ENCODE assay signal across 18 cellular contexts in the genomic region with DNA sequence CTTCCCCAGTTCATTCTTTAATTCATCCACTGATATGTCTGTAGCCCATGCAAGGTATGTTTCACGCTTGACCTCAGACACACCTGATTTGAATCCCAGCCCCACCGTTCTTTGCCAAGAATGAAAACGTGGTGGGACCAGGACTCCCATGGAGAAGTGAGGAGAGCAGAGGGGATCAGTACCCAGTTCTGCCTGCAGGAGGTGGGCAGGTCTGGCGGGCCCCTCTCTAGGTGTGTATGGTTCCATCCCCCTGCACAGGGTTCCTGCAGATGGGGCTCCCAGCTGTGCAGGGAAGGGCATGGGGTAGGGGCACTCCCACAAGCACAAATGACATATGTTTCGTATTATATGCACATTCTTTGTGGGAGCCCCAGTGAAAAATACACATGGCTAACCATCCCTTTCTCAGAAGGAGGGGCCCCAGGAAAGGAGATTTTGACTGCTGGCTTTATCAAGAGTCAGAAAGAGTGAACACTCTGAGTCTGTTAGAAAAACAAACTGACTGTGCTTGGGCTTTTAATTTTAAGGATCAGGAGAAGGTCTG.
A peak's percentile ranks its signal among the peaks of the same experiment; 100 is the strongest.
DNase-seq lines count a peak whose midpoint lies in the region; ATAC-seq and TF ChIP-seq lines count a peak whose summit lies in the region.
"Had no signal": no experiment of that assay in that cellular context is flagged by ENCODE, and none has a peak within 500 bp of the region (broad histone marks: within the 10 kb centered on the region; RNA-seq: fewer than 3 reads in every experiment).

No MANE protein-coding gene starts in this region.

- H3K36me3 Mint-ChIP-seq in GM23338 (ENCODE audit: low read depth) (no peaks in the 10 kb centered on the region; the same call in 2 of the 3 replicates), activated B cell treated with CpG ODN at 0.5 μM for 24 hours (ENCODE audit: low read depth) (no peaks in the 10 kb centered on the region)
- H3K36me3 Mint-ChIP-seq in effector memory CD8-positive, alpha-beta T cell (ENCODE audit: insufficient read depth): no peaks in the 10 kb centered on the region
- H3K36me3 Mint-ChIP-seq: activated naive CD4-positive, alpha-beta T cell treated with anti-CD3 and anti-CD28 coated beads, Interleukin-2, amount 50 U/mL, for 72 hours had no signal

- intact Hi-C loops in activated B cell treated with CpG ODN at 0.5 μM for 24 hours (cut with micrococcal nuclease): loop anchor here (5.0 kb wide), 1 partner anchor 38 kb away; no protein-coding TSS in a partner anchor

- DNase-seq in AG04449 (ENCODE audit: low read depth, low spot score): no peak
- peak; percentile 35 for DNase-seq in GM23338 (ENCODE audit: low spot score)
- DNase-seq in activated B cell treated with CpG ODN at 0.5 μM for 24 hours: no peak
- no peak for DNase-seq in kidney epithelial cell (ENCODE audit: low read depth)
- DNase-seq in HuH-7 (ENCODE audit: low spot score): no peak
- no peak for DNase-seq in effector memory CD8-positive, alpha-beta T cell
- DNase-seq: activated CD4-positive, alpha-beta T cell treated with anti-CD3 and anti-CD28 coated beads for 1 hour; activated T-cell treated with anti-CD3 and anti-CD28 coated beads for 4 hours; esophagus squamous epithelium; NCI-H1092; NCI-H446 treated with DMSO at 0.1 percent for 48 hours; occipital lobe had no signal

- H3K27ac ChIP-seq in GM23338 (ENCODE audit: low read depth): no peak overlapping the region
- H3K27ac ChIP-seq: coronary artery, esophagus squamous epithelium had no signal

- H3K9me2 ChIP-seq in GM23338 (ENCODE audit: insufficient read depth): 0 out of 2 replicates have a peak, but pooled peaks cover 5% of the 10 kb centered on the region

- no peaks in the 10 kb centered on the region for H3K79me2 ChIP-seq in GM23338 (replicated peaks; ENCODE audit: insufficient read depth)

- H3K4me1 ChIP-seq in GM23338 (ENCODE audit: insufficient read depth): peaks cover 36% of the 10 kb centered on the region

- H3K27ac Mint-ChIP-seq in GM23338: no peak overlapping the region
- H3K27ac Mint-ChIP-seq in activated B cell treated with CpG ODN at 0.5 μM for 24 hours: peak overlapping the region; percentile 42
- no peak overlapping the region for H3K27ac Mint-ChIP-seq in effector memory CD8-positive, alpha-beta T cell
- H3K27ac Mint-ChIP-seq: activated naive CD4-positive, alpha-beta T cell treated with anti-CD3 and anti-CD28 coated beads, Interleukin-2, amount 50 U/mL, for 72 hours had no signal

- 0 out of 2 replicates have a peak overlapping the region, but pooled peaks have one; percentile 31 for H3K4me2 ChIP-seq in GM23338
- H3K4me2 ChIP-seq: smooth muscle cell had no signal

- peak; percentile 14 for TF ChIP-seq CTCF in AG04449 (IDR thresholded peaks at IDR 0.05; ENCODE audit: insufficient read depth, low read length, missing control alignments)
- peak in 1 of 2 experiments; percentile 47; a peak in 3 of 4 replicates for TF ChIP-seq CTCF in GM23338 (conservative IDR thresholded peaks at IDR 0.05; ENCODE audit: low read depth in 2 of 2)
- no peak for TF ChIP-seq CTCF in activated B cell treated with CpG ODN at 0.5 μM for 24 hours (IDR thresholded peaks at IDR 0.05)
- TF ChIP-seq CTCF in kidney epithelial cell (IDR thresholded peaks at IDR 0.05; ENCODE audit: insufficient read depth, low read length, poor library complexity, severe bottlenecking): peak; percentile 2

- CTCF ChIA-PET in AG04449 (lab: Yijun Ruan, JAX): no interaction called here
- CTCF ChIA-PET in activated B cell treated with CpG ODN at 0.5 μM for 24 hours (lab: Charles Lee): no interaction called here

- peak; percentile 25 for ATAC-seq in GM23338
- no peak for ATAC-seq in activated B cell treated with CpG ODN at 0.5 μM for 24 hours (ENCODE audit: low read depth)
- ATAC-seq in effector memory CD8-positive, alpha-beta T cell (replicated peaks): no peak
- no peak for ATAC-seq in GM18870 (IDR thresholded peaks at IDR 0.05; ENCODE audit: unreplicated experiment)
- ATAC-seq in HG02642 (IDR thresholded peaks at IDR 0.05; ENCODE audit: poor library complexity, unreplicated experiment): no peak
- ATAC-seq: activated naive CD4-positive, alpha-beta T cell treated with anti-CD3 and anti-CD28 coated beads, Interleukin-2, amount 50 U/mL, for 72 hours had no signal

- H3K4me3 Mint-ChIP-seq in GM23338: no peak overlapping the region
- peak overlapping the region; percentile 16 for H3K4me3 Mint-ChIP-seq in activated B cell treated with CpG ODN at 0.5 μM for 24 hours
- H3K4me3 Mint-ChIP-seq in effector memory CD8-positive, alpha-beta T cell: no peak overlapping the region

- H3K36me3 ChIP-seq in GM23338 (ENCODE audit: insufficient read depth) (no peaks in the 10 kb centered on the region), kidney epithelial cell (ENCODE audit: control insufficient read depth, insufficient read depth, low read length) (no peaks in the 10 kb centered on the region)
- H3K36me3 ChIP-seq: esophagus squamous epithelium had no signal

- no peaks in the 10 kb centered on the region; the same call in 1 of the 2 replicates for H3F3A ChIP-seq in GM23338 (replicated peaks; ENCODE audit: low read depth)

- H3K9me3 Mint-ChIP-seq in GM23338 (no peaks in the 10 kb centered on the region), activated B cell treated with CpG ODN at 0.5 μM for 24 hours (no peaks in the 10 kb centered on the region)
- peaks cover 0 to 5% of the 10 kb centered on the region in 2 donors for H3K9me3 Mint-ChIP-seq in effector memory CD8-positive, alpha-beta T cell

- H3K4me1 Mint-ChIP-seq in GM23338 (peaks cover 63% of the 10 kb centered on the region), activated B cell treated with CpG ODN at 0.5 μM for 24 hours (peaks cover 69% of the 10 kb centered on the region)
- H3K4me1 Mint-ChIP-seq in effector memory CD8-positive, alpha-beta T cell (ENCODE audit: low read depth in 2 of 2): no peaks in the 10 kb centered on the region

- POLR2A ChIA-PET in AG04449 (lab: Yijun Ruan, JAX): no interaction called here
- POLR2A ChIA-PET in activated B cell treated with CpG ODN at 0.5 μM for 24 hours (lab: Charles Lee): no interaction called here

- H3K27me3 Mint-ChIP-seq in GM23338 (ENCODE audit: insufficient read depth, low read depth, poor library complexity) (peaks cover 34% of the 10 kb centered on the region), activated B cell treated with CpG ODN at 0.5 μM for 24 hours (no peaks in the 10 kb centered on the region)
- H3K27me3 Mint-ChIP-seq in effector memory CD8-positive, alpha-beta T cell: no peaks in the 10 kb centered on the region

- peaks cover 43% of the 10 kb centered on the region for H3K27me3 ChIP-seq in GM23338 (ENCODE audit: insufficient read depth)
- no peaks in the 10 kb centered on the region for H3K27me3 ChIP-seq in kidney epithelial cell (ENCODE audit: control insufficient read depth, insufficient read depth, low read length)
- H3K27me3 ChIP-seq: esophagus squamous epithelium had no signal

- H2AFZ ChIP-seq in GM23338: no peak overlapping the region

- no peak overlapping the region for H3K4me3 ChIP-seq in AG04449 (ENCODE audit: low read depth, low read length)
- H3K4me3 ChIP-seq in GM23338: no peak overlapping the region
- H3K4me3 ChIP-seq in kidney epithelial cell (ENCODE audit: low read depth, low read length): no peak overlapping the region
- H3K4me3 ChIP-seq: coronary artery, esophagus squamous epithelium, lung, smooth muscle cell had no signal

- no peaks in the 10 kb centered on the region for H4K20me1 ChIP-seq in GM23338 (replicated peaks; ENCODE audit: insufficient read depth)

TF ChIP-seq in GM23338, 12 proteins besides CTCF, POLR2A, EP300 and RAD21:
- TF ChIP-seq NANOG (IDR thresholded peaks at IDR 0.05; ENCODE audit: borderline replicate concordance) (no peak), JUNB (IDR thresholded peaks at IDR 0.05; ENCODE audit: unreplicated experiment) (no peak), STAT1 (IDR thresholded peaks at IDR 0.05; ENCODE audit: unreplicated experiment) (no peak), EZH2 (IDR thresholded peaks at IDR 0.05; ENCODE audit: low read depth, unreplicated experiment) (no peak), POLR2AphosphoS5 (IDR thresholded peaks at IDR 0.05; ENCODE audit: low read depth) (no peak), CREB1 (CRISPR knock-in tag; IDR thresholded peaks at IDR 0.05; ENCODE audit: low read depth) (no peak)
